ENCODE assay signal across 9 cellular contexts in the genomic region with DNA sequence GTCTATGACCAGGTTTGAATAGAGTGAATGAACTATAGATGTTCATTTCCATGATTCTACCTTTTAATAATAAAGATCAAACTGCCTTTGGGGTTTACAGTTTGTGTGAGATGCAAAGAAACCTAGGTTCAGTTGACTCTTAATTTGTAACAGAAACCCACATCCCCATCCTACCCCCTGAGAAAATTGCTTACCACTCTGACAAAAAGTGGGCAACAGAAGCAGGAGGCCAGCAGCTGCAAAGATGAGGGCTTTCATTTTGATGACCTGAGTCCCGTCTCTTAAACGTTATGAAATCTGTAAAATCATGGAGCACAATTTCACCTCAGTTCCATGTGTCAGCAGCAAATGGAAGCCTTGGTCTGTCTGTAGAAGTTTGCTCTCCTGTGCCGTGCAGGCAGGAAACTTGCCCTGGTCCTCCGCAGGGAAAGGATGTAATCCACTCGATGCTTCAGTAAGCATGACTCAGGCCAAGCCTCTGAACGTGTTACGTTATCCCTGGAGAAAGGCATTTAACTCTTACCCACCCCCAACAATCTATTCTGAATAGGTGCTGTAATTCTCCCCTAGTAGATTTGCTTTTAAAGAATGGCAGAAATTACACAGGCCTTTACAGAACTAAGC. TPM values are rescaled to one million over a fixed set of nuclear protein-coding genes. Genes with fewer than 3 reads are reported as not detected.
DNase-seq lines count a peak whose midpoint lies in the region; ATAC-seq and FAIRE-seq lines count a peak whose summit lies in the region.
"Had no signal": no experiment of that assay in that cellular context is flagged by ENCODE, and none has a peak within 500 bp of the region (broad histone marks: within the 10 kb centered on the region; RNA-seq: fewer than 3 reads in every experiment).

A gene with protein sequence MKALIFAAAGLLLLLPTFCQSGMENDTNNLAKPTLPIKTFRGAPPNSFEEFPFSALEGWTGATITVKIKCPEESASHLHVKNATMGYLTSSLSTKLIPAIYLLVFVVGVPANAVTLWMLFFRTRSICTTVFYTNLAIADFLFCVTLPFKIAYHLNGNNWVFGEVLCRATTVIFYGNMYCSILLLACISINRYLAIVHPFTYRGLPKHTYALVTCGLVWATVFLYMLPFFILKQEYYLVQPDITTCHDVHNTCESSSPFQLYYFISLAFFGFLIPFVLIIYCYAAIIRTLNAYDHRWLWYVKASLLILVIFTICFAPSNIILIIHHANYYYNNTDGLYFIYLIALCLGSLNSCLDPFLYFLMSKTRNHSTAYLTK (minus strand): TSS at position 431 of the 624 bp plus-strand sequence. CDS start 173 bp downstream, at position 258.

- H4K20me1 ChIP-seq in BLaER1 = no peaks in the 10 kb centered on the region

- DNase-seq in LHCN-M2 (ENCODE audit: low read depth) (peak; percentile 71), ecto neural progenitor cell (ENCODE audit: low spot score) (peak; percentile 57), mucosa of gallbladder (ENCODE audit: low spot score) (peak; percentile 22), small intestine (no peak), RPMI8226 (no peak)
- DNase-seq: NCI-H2107 had no signal

- ATAC-seq in GM19463 (IDR thresholded peaks at IDR 0.05; ENCODE audit: unreplicated experiment) (no peak), GM18867 (IDR thresholded peaks at IDR 0.05; ENCODE audit: unreplicated experiment) (no peak)

- H3K36me3 ChIP-seq in BLaER1 (peaks cover 41% of the 10 kb centered on the region), small intestine (ENCODE audit: control insufficient read depth in 2 of 2, insufficient read depth in 2 of 2, low read length in 2 of 2) (peaks cover 0 to 4% of the 10 kb centered on the region in 2 donors)

- H3K4me1 ChIP-seq in BLaER1 (peaks cover 27% of the 10 kb centered on the region), small intestine (ENCODE audit: control insufficient read depth in 2 of 2, insufficient read depth in 1 of 2, low read depth in 1 of 2, low read length in 1 of 2) (no peaks in the 10 kb centered on the region)

- H3K27ac ChIP-seq in BLaER1 (no peak within 1 kb of the TSS), small intestine (ENCODE audit: low read depth in 1 of 2, low read length in 1 of 2) (peak within 1 kb of the TSS in 1 of 2 donors; percentile 40)

- H3K9ac ChIP-seq in BLaER1 = no peak within 1 kb of the TSS

- H3K9me3 ChIP-seq in BLaER1 = no peaks in the 10 kb centered on the region
- no peaks in the 10 kb centered on the region for H3K9me3 ChIP-seq in small intestine (ENCODE audit: control insufficient read depth, low read depth)

- no peak for FAIRE-seq in small intestine (lab: Jason Lieb, UNC)

- WGBS in small intestine, 3 donors = 49 to 82% (median 71%) methylated on average over 7 of the region's 7 CpGs

- peak within 1 kb of the TSS; percentile 4; the same call in 1 of the 2 replicates for H3K4me2 ChIP-seq in BLaER1

- no peaks in the 10 kb centered on the region for H3K27me3 ChIP-seq in BLaER1
- H3K27me3 ChIP-seq in small intestine (ENCODE audit: control insufficient read depth in 2 of 2, insufficient read depth in 2 of 2, low read length in 2 of 2) = no peaks in the 10 kb centered on the region

- no peak within 1 kb of the TSS for H3K4me3 ChIP-seq in BLaER1
- H3K4me3 ChIP-seq in small intestine (ENCODE audit: low read depth in 1 of 2, low read length in 2 of 2) = no peak within 1 kb of the TSS

RNA-seq across cellular contexts. Expression of the gene that starts here (rescaled TPM):
- total RNA-seq in LHCN-M2 (2014; rRNA removed) = 0.52 and 0.71 TPM in 2 replicates
- 1.6 TPM for polyA plus RNA-seq in LHCN-M2 (2012)
- 1.9 TPM for total RNA-seq in mucosa of gallbladder
- polyA plus RNA-seq in small intestine = under 1 TPM in 1 of 3 donors, not detected in 2; 0.73 TPM

Comparison
In these comparisons a context has a peak if more than half of its experiments do, and no peak if none do; other contexts are left out.
1. DNase-seq: peak in LHCN-M2 (single experiment), ecto neural progenitor cell (single experiment) and mucosa of gallbladder (single experiment); none in small intestine (single experiment) and RPMI8226 (single experiment).